In genomic region chr6:25237579-25237978, GRCh38 we compare ENCODE assay signal across 26 cellular contexts. TPM values are rescaled to one million over a fixed set of nuclear protein-coding genes. Genes with fewer than 3 reads are reported as not detected.
DNase-seq lines count a peak whose midpoint lies in the region; ATAC-seq and TF ChIP-seq lines count a peak whose summit lies in the region.
"Had no signal": no experiment of that assay in that cellular context is flagged by ENCODE, and none has a peak within 500 bp of the region (broad histone marks: within the 10 kb centered on the region; RNA-seq: fewer than 3 reads in every experiment).

No MANE protein-coding gene starts in this region.

- H3K4me3 ChIP-seq in mammary epithelial cell (replicated peaks in 1 of 3; ENCODE audit: insufficient read depth in 1 of 3, low read depth in 2 of 3, low read length in 3 of 3) (no peak overlapping the region), breast epithelium (no peak overlapping the region)
- H3K4me3 ChIP-seq: dorsolateral prefrontal cortex, esophagus squamous epithelium, gastroesophageal sphincter, hepatocyte, lower lobe of right lung, upper lobe of right lung had no signal

- CTCF ChIA-PET in mammary epithelial cell (lab: Charles Lee; ENCODE audit: low non-redundant PET): no interaction called here

- no peak for TF ChIP-seq CTCF in mammary epithelial cell (conservative IDR thresholded peaks at IDR 0.05 in 1 of 2, IDR thresholded peaks at IDR 0.05 in 1 of 2; ENCODE audit: extremely low read depth in 1 of 2, insufficient read depth in 1 of 2, low read depth in 1 of 2, low read length in 2 of 2)
- no peak for TF ChIP-seq CTCF in breast epithelium (IDR thresholded peaks at IDR 0.05)

- no peaks in the 10 kb centered on the region for H4K20me1 ChIP-seq in mammary epithelial cell (ENCODE audit: insufficient read depth, low read length)

- DNase-seq in mammary epithelial cell: peak; percentile 44
- no peak for DNase-seq in breast epithelium (ENCODE audit: low spot score in 2 of 2)
- DNase-seq in NCI-H69 (lab: John Stamatoyannopoulos, UW): peak; percentile 31
- DNase-seq in hepatic stellate cell (ENCODE audit: low spot score): peak; percentile 19
- DNase-seq in NCI-H226: no peak
- DNase-seq in cerebellar cortex (ENCODE audit: low spot score): no peak
- no peak for DNase-seq in AG20443 (ENCODE audit: low spot score)
- DNase-seq: activated CD4-positive, alpha-beta T cell treated with anti-CD3 and anti-CD28 coated beads, Interleukin-2, amount 50 U/mL, for 48 hours; activated naive CD4-positive, alpha-beta T cell treated with anti-CD3 and anti-CD28 coated beads for 36 hours; CD8-positive, alpha-beta T cell; dorsolateral prefrontal cortex; esophagus squamous epithelium; kidney glomerular epithelial cell; lower lobe of right lung; MM.1S; NCI-H2029 treated with DMSO at 0.1 percent for 48 hours; NCI-H524 treated with DMSO at 0.1 percent for 48 hours; NK-92 treated with Interleukin-12 subunit alpha and Interleukin-12 subunit beta, amount 100 ng/mL, for 24 hours; occipital lobe; upper lobe of right lung had no signal

- no peaks in the 10 kb centered on the region for H3K36me3 ChIP-seq in mammary epithelial cell (ENCODE audit: insufficient read depth, low read length)
- no peaks in the 10 kb centered on the region for H3K36me3 ChIP-seq in breast epithelium
- H3K36me3 ChIP-seq: esophagus squamous epithelium, gastroesophageal sphincter, lower lobe of right lung, upper lobe of right lung had no signal

- in situ Hi-C loops in mammary epithelial cell (cut with MboI; ENCODE audit: low sequenced_read_pairs in 2 of 2): no loop called here

- H2AFZ ChIP-seq in mammary epithelial cell (ENCODE audit: low read depth, low read length): no peak overlapping the region
- H2AFZ ChIP-seq: hepatocyte had no signal

- dilution Hi-C loops in mammary epithelial cell (cut with HindIII; ENCODE audit: low sequenced_read_pairs): no loop called here

- TF ChIP-seq POLR2A in breast epithelium (IDR thresholded peaks at IDR 0.05): no peak

- WGBS in mammary epithelial cell (ENCODE audit: low coverage, missing lambda C conversion rate): 81% methylated on average over 3 of the region's 3 CpGs

- H3K27ac ChIP-seq in mammary epithelial cell (ENCODE audit: insufficient read depth, low read depth, low read length) (no peak overlapping the region), breast epithelium (no peak overlapping the region)
- H3K27ac ChIP-seq: dorsolateral prefrontal cortex, esophagus squamous epithelium, gastroesophageal sphincter, hepatocyte, HL-60, KMS-11, lower lobe of right lung, upper lobe of right lung had no signal

- ATAC-seq in HG03108 (IDR thresholded peaks at IDR 0.05; ENCODE audit: unreplicated experiment): no peak
- ATAC-seq: CD8-positive, alpha-beta T cell; gastroesophageal sphincter; lower lobe of right lung; stimulated activated memory B cell treated with anti-CD40 and anti-IgM and Interleukin-4, amounts not matched to agents 10 μg/mL and 1 μg/mL and 100 μg/mL, for 72 hours; upper lobe of right lung had no signal

- intact Hi-C loops in mammary epithelial cell (cut with micrococcal nuclease) (no loop called here), breast epithelium (cut with DNase I; ENCODE audit: low total_unique reads) (no loop called here)

- H3K4me1 ChIP-seq in mammary epithelial cell (ENCODE audit: insufficient read depth, low read length): no peaks in the 10 kb centered on the region
- H3K4me1 ChIP-seq in breast epithelium: no peaks in the 10 kb centered on the region
- H3K4me1 ChIP-seq: gastroesophageal sphincter, lower lobe of right lung, upper lobe of right lung had no signal

- BruUV-seq in mammary epithelial cell (replicated peaks; lab: Mats Ljungman, UMichigan): no TSS peak

- H3K27me3 ChIP-seq in mammary epithelial cell (ENCODE audit: insufficient read depth, low read length): no peaks in the 10 kb centered on the region
- H3K27me3 ChIP-seq in breast epithelium: no peaks in the 10 kb centered on the region
- H3K27me3 ChIP-seq: dorsolateral prefrontal cortex, esophagus squamous epithelium, gastroesophageal sphincter, hepatocyte, upper lobe of right lung had no signal

- H3K4me2 ChIP-seq in mammary epithelial cell (ENCODE audit: insufficient read depth, low read depth, low read length): no peak overlapping the region
- H3K4me2 ChIP-seq: hepatocyte, KMS-11 had no signal

- no peaks in the 10 kb centered on the region for H3K79me2 ChIP-seq in mammary epithelial cell (ENCODE audit: insufficient read depth, low read length)
- H3K79me2 ChIP-seq: hepatocyte had no signal

- H3K9me3 ChIP-seq in mammary epithelial cell (replicated peaks; ENCODE audit: insufficient read depth, low read length) (no peaks in the 10 kb centered on the region), breast epithelium (no peaks in the 10 kb centered on the region)
- H3K9me3 ChIP-seq: esophagus squamous epithelium, gastroesophageal sphincter, lower lobe of right lung, upper lobe of right lung had no signal

- H3K9ac ChIP-seq in mammary epithelial cell (ENCODE audit: insufficient read depth, low read length): no peak overlapping the region
- H3K9ac ChIP-seq: KMS-11 had no signal

RNA-seq across cellular contexts. Expression of gene CARMIL1, which starts 41.6 kb away (rescaled TPM):
- total RNA-seq in mammary epithelial cell (10 to 100 TPM; 34.7 to 58.2 TPM), breast epithelium (10 to 100 TPM; 23.6 to 53.0 (median 33.5) TPM)
- 10.1 TPM for polyA plus RNA-seq in mammary epithelial cell
- 56.7 TPM for polyA minus RNA-seq in mammary epithelial cell

Comparison
In these comparisons a context has a peak if more than half of its experiments do, and no peak if none do; other contexts are left out.
1. DNase-seq: peak in mammary epithelial cell (single experiment), NCI-H69 (single experiment) and hepatic stellate cell (single experiment); none in breast epithelium (0 of 2), NCI-H226 (single experiment), cerebellar cortex (single experiment) and AG20443 (single experiment).